Comparison of ENCODE assay signal across 13 cellular contexts in genomic region chr7:135372222-135372621, GRCh38.
DNase-seq lines count a peak whose midpoint lies in the region; ATAC-seq and TF ChIP-seq lines count a peak whose summit lies in the region.
"Had no signal": no experiment of that assay in that cellular context is flagged by ENCODE, and none has a peak within 500 bp of the region (broad histone marks: within the 10 kb centered on the region; RNA-seq: fewer than 3 reads in every experiment).

No MANE protein-coding gene starts in this region.

- TF ChIP-seq CTCF in WTC11 (IDR thresholded peaks at IDR 0.05) (no peak), liver (IDR thresholded peaks at IDR 0.05; ENCODE audit: low read depth, low read length, missing input control) (no peak), foreskin fibroblast (IDR thresholded peaks at IDR 0.05; ENCODE audit: low read depth, low read length) (no peak)

- H3K4me3 ChIP-seq in liver (ENCODE audit: low read depth in 1 of 3, low read length in 3 of 3) = peak overlapping the region in 1 of 3 donors; percentile 6
- H3K4me3 ChIP-seq in CD4-positive, alpha-beta memory T cell (ENCODE audit: low read length in 2 of 2) = no peak overlapping the region
- H3K4me3 ChIP-seq in foreskin fibroblast (ENCODE audit: low read depth in 1 of 2, low read length in 2 of 2) = no peak overlapping the region
- H3K4me3 ChIP-seq: BLaER1 treated with 17β-estradiol and CSF1 and Interleukin-3, amounts not matched to agents 10 nM and 100 nM; GM23248; HAP-1 had no signal

- POLR2A ChIA-PET in WTC11 (lab: Charles Lee) = interaction anchor here (0.6 kb wide), 1 partner anchor 116 kb away, joined by 4 read pairs; no protein-coding TSS in a partner anchor
- POLR2A ChIA-PET in CD4-positive, alpha-beta memory T cell (lab: Charles Lee; ENCODE audit: partially characterized antibody) = no interaction called here

- H3K36me3 ChIP-seq in liver (ENCODE audit: control insufficient read depth in 4 of 4, insufficient read depth in 3 of 4, low read depth in 1 of 4, low read length in 3 of 4) = no peaks in the 10 kb centered on the region
- no peaks in the 10 kb centered on the region for H3K36me3 ChIP-seq in CD4-positive, alpha-beta memory T cell (ENCODE audit: insufficient read depth, low read length)
- H3K36me3 ChIP-seq: HAP-1 had no signal

- no peaks in the 10 kb centered on the region for H3K27me3 Mint-ChIP-seq in WTC11 (ENCODE audit: low read depth)
- no peaks in the 10 kb centered on the region for H3K27me3 Mint-ChIP-seq in CD4-positive, alpha-beta memory T cell
- H3K27me3 Mint-ChIP-seq: B cell; CD4-positive, CD25-positive, alpha-beta regulatory T cell had no signal

- DNase-seq in WTC11 (ENCODE audit: low spot score) (no peak), fibroblast of peridontal ligament (ENCODE audit: extremely low read depth) (peak; percentile 38), foreskin fibroblast (no peak)
- DNase-seq in activated CD4-positive, alpha-beta T cell treated with anti-CD3 and anti-CD28 coated beads for 1 hour = no peak
- no peak for DNase-seq in CD4-positive, alpha-beta memory T cell
- DNase-seq: ACHN; Caco-2; CD4-positive, CD25-positive, alpha-beta regulatory T cell; GM23248 had no signal

- H3K9ac ChIP-seq in liver (ENCODE audit: low read depth in 1 of 2, low read length in 2 of 2) = no peak overlapping the region
- H3K9ac ChIP-seq: BLaER1 treated with 17β-estradiol and CSF1 and Interleukin-3, amounts not matched to agents 10 nM and 100 nM; GM23248 had no signal

- H3K27me3 ChIP-seq in liver (ENCODE audit: control insufficient read depth in 4 of 4, insufficient read depth in 4 of 4, low read length in 3 of 4) = no peaks in the 10 kb centered on the region
- no peaks in the 10 kb centered on the region for H3K27me3 ChIP-seq in CD4-positive, alpha-beta memory T cell (ENCODE audit: insufficient read depth, low read length)
- H3K27me3 ChIP-seq: BLaER1 treated with 17β-estradiol and CSF1 and Interleukin-3, amounts not matched to agents 10 nM and 100 nM had no signal

- peak in 1 of 2 donors; percentile 37 for TF ChIP-seq RAD21 in liver (IDR thresholded peaks at IDR 0.05)

- no peak for ATAC-seq in WTC11

- H3K4me1 ChIP-seq in liver (ENCODE audit: control insufficient read depth in 4 of 4, insufficient read depth in 4 of 4, low read length in 3 of 4) = peaks cover 5 to 9% (median 6%) of the 10 kb centered on the region in 4 donors
- no peaks in the 10 kb centered on the region for H3K4me1 ChIP-seq in CD4-positive, alpha-beta memory T cell (ENCODE audit: insufficient read depth, low read length)
- H3K4me1 ChIP-seq: BLaER1 treated with 17β-estradiol and CSF1 and Interleukin-3, amounts not matched to agents 10 nM and 100 nM had no signal

- no peaks in the 10 kb centered on the region for H3K9me3 ChIP-seq in liver (ENCODE audit: control insufficient read depth in 4 of 4, low read length in 3 of 4)
- no peaks in the 10 kb centered on the region for H3K9me3 ChIP-seq in CD4-positive, alpha-beta memory T cell (ENCODE audit: control insufficient read depth in 1 of 2, low read length in 2 of 2)
- H3K9me3 ChIP-seq: BLaER1 treated with 17β-estradiol and CSF1 and Interleukin-3, amounts not matched to agents 10 nM and 100 nM; Caco-2; HAP-1 had no signal

- intact Hi-C loops in CD4-positive, alpha-beta memory T cell (cut with micrococcal nuclease) = no loop called here

- H3K4me1 Mint-ChIP-seq in WTC11 = no peaks in the 10 kb centered on the region
- peaks cover 0 to 4% (median 2%) of the 10 kb centered on the region in 4 donors for H3K4me1 Mint-ChIP-seq in CD4-positive, alpha-beta memory T cell

- no peaks in the 10 kb centered on the region for H3K9me3 Mint-ChIP-seq in WTC11
- no peaks in the 10 kb centered on the region for H3K9me3 Mint-ChIP-seq in CD4-positive, alpha-beta memory T cell
- H3K9me3 Mint-ChIP-seq: CD4-positive, CD25-positive, alpha-beta regulatory T cell had no signal

- H3K27ac ChIP-seq in liver (ENCODE audit: low read depth in 1 of 2, low read length in 2 of 2) = peak overlapping the region in 1 of 2 donors; percentile 20
- H3K27ac ChIP-seq in CD4-positive, alpha-beta memory T cell (ENCODE audit: low read depth, low read length) = no peak overlapping the region
- H3K27ac ChIP-seq: BLaER1 treated with 17β-estradiol and CSF1 and Interleukin-3, amounts not matched to agents 10 nM and 100 nM; GM23248 had no signal

- no peaks in the 10 kb centered on the region for H3K36me3 Mint-ChIP-seq in WTC11
- peaks cover 3 to 13% of the 10 kb centered on the region in 2 donors for H3K36me3 Mint-ChIP-seq in CD4-positive, alpha-beta memory T cell

- CTCF ChIA-PET in WTC11 (lab: Charles Lee) = interaction anchor here (0.7 to 1.8 kb wide), 2 partner anchors 10 to 273 kb away, joined by 4 to 6 read pairs; no protein-coding TSS in a partner anchor
- CTCF ChIA-PET in CD4-positive, alpha-beta memory T cell (lab: Charles Lee; ENCODE audit: partially characterized antibody) = no interaction called here

- no peak overlapping the region for H3K4me3 Mint-ChIP-seq in WTC11
- no peak overlapping the region for H3K4me3 Mint-ChIP-seq in CD4-positive, alpha-beta memory T cell
- H3K4me3 Mint-ChIP-seq: B cell; CD4-positive, CD25-positive, alpha-beta regulatory T cell had no signal

- 0 out of 2 replicates have a peak overlapping the region, but pooled peaks have one; percentile 1 for H3K27ac Mint-ChIP-seq in WTC11
- H3K27ac Mint-ChIP-seq in CD4-positive, alpha-beta memory T cell = no peak overlapping the region
- H3K27ac Mint-ChIP-seq: B cell; CD4-positive, CD25-positive, alpha-beta regulatory T cell had no signal

- WGBS in liver = 64% methylated on average over 10 of the region's 10 CpGs

TF ChIP-seq in WTC11, 78 proteins besides CTCF, POLR2A, EP300 and RAD21 (continues in another document):
- no peak for TF ChIP-seq USF1 (CRISPR knock-in tag; IDR thresholded peaks at IDR 0.05)
- TF ChIP-seq SMAD3 (CRISPR knock-in tag; IDR thresholded peaks at IDR 0.05; ENCODE audit: borderline replicate concordance) = no peak
- TF ChIP-seq NFYB (CRISPR knock-in tag; conservative IDR thresholded peaks at IDR 0.05; ENCODE audit: low read depth) = no peak
- TF ChIP-seq GRHL2 (CRISPR knock-in tag; IDR thresholded peaks at IDR 0.05; ENCODE audit: insufficient replicate concordance, severe bottlenecking) = no peak
- no peak for TF ChIP-seq NFATC4 (CRISPR knock-in tag; IDR thresholded peaks at IDR 0.05)
- TF ChIP-seq ZNF425 (CRISPR knock-in tag; conservative IDR thresholded peaks at IDR 0.05) = no peak
- TF ChIP-seq ZNF138 (CRISPR knock-in tag; conservative IDR thresholded peaks at IDR 0.05) = no peak

TF ChIP-seq in liver, 16 proteins besides CTCF, POLR2A, EP300 and RAD21 (continues in another document):
- TF ChIP-seq HNF4G (IDR thresholded peaks at IDR 0.05) (peak; percentile 86), RXRA (IDR thresholded peaks at IDR 0.05) (peak; percentile 12 to 36), MAX (IDR thresholded peaks at IDR 0.05) (no peak), GABPA (IDR thresholded peaks at IDR 0.05 in 1 of 2, conservative IDR thresholded peaks at IDR 0.05 in 1 of 2) (no peak), YY1 (IDR thresholded peaks at IDR 0.05) (peak; percentile 43), TAF1 (conservative IDR thresholded peaks at IDR 0.05) (no peak), ATF3 (IDR thresholded peaks at IDR 0.05) (peak; percentile 56), HNF4A (conservative IDR thresholded peaks at IDR 0.05) (peak; percentile 85 to 93), FOXA2 (IDR thresholded peaks at IDR 0.05) (peak; percentile 17), ZBTB33 (IDR thresholded peaks at IDR 0.05) (no peak)
